ENCODE assay signal across 16 cellular contexts in the genomic region with DNA sequence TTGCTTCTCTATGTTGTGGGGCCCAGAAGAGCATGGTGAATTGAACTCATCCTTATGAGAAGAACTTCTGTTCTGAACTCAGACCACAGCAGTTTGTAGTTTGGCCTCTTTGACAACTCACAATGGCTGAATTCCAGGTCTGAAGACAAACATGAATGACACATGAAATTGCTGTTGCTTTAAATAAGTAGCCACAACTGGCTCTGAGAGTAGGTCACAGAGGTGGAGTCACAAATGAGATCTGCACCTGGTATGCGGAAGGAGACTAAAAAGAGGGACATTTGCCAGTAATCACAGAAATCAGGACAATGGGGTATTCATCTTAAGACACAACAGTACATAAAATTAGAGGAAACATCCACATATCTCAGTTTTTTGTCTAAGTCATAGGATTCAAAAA.
A peak's percentile ranks its signal among the peaks of the same experiment; 100 is the strongest.
DNase-seq lines count a peak whose midpoint lies in the region; ATAC-seq and TF ChIP-seq lines count a peak whose summit lies in the region.
"Had no signal": no experiment of that assay in that cellular context is flagged by ENCODE, and none has a peak within 500 bp of the region (broad histone marks: within the 10 kb centered on the region; RNA-seq: fewer than 3 reads in every experiment).

No MANE protein-coding gene starts in this region.

- no peak overlapping the region for H3K4me3 Mint-ChIP-seq in neural crest cell
- H3K4me3 Mint-ChIP-seq: activated CD4-positive, alpha-beta memory T cell treated with anti-CD3 and anti-CD28 coated beads, Interleukin-2, amount 10 ng/mL, durations not matched to agents 7 days and 5 days; B cell had no signal

- TF ChIP-seq CTCF in PC-3 (conservative IDR thresholded peaks at IDR 0.05; ENCODE audit: low read depth, low read length) (no peak), epithelial cell of proximal tubule (conservative IDR thresholded peaks at IDR 0.05; ENCODE audit: low read depth, low read length) (no peak), neural crest cell (conservative IDR thresholded peaks at IDR 0.05) (no peak), upper lobe of right lung (IDR thresholded peaks at IDR 0.05) (no peak)

- DNase-seq in ELR (ENCODE audit: low read depth), result peak; percentile 11
- DNase-seq in PC-3, result peak; percentile 93
- DNase-seq in epithelial cell of proximal tubule (ENCODE audit: low read depth), result peak; percentile 29
- no peak for DNase-seq in neural crest cell (ENCODE audit: low read depth, low spot score)
- DNase-seq in upper lobe of right lung, result no peak
- DNase-seq in NCI-H2107 treated with DMSO at 0.1 percent for 48 hours (lab: John Stamatoyannopoulos, UW; ENCODE audit: unreplicated experiment), result no peak
- no peak for DNase-seq in DMS79 (lab: John Stamatoyannopoulos, UW)
- DNase-seq: activated CD4-positive, alpha-beta memory T cell treated with anti-CD3 and anti-CD28 coated beads, Interleukin-2, amount 10 ng/mL, durations not matched to agents 7 days and 5 days; hippocampal formation; KBM-7; left colon; NCI-H1436 treated with DMSO at 0.1 percent for 48 hours; NCI-H446 treated with DMSO at 0.1 percent for 48 hours; psoas muscle; stimulated activated CD4-positive, alpha-beta T cell treated with anti-CD3 and anti-CD28 coated beads, Interleukin-15, amount 100 ng/mL, for 24 hours had no signal

- peak overlapping the region; percentile 14 for H3K27ac Mint-ChIP-seq in neural crest cell (ENCODE audit: unreplicated experiment)
- H3K27ac Mint-ChIP-seq: activated CD4-positive, alpha-beta memory T cell treated with anti-CD3 and anti-CD28 coated beads, Interleukin-2, amount 10 ng/mL, durations not matched to agents 7 days and 5 days; B cell had no signal

- H3K36me3 Mint-ChIP-seq in neural crest cell (ENCODE audit: low read depth), result peaks cover 17% of the 10 kb centered on the region

- peaks cover 10% of the 10 kb centered on the region for H3K4me1 Mint-ChIP-seq in neural crest cell
- H3K4me1 Mint-ChIP-seq: activated CD4-positive, alpha-beta memory T cell treated with anti-CD3 and anti-CD28 coated beads, Interleukin-2, amount 10 ng/mL, durations not matched to agents 7 days and 5 days; B cell had no signal

- H3K27me3 Mint-ChIP-seq in neural crest cell (ENCODE audit: low read depth), result no peaks in the 10 kb centered on the region
- H3K27me3 Mint-ChIP-seq: activated CD4-positive, alpha-beta memory T cell treated with anti-CD3 and anti-CD28 coated beads, Interleukin-2, amount 10 ng/mL, durations not matched to agents 7 days and 5 days; B cell had no signal

- no peaks in the 10 kb centered on the region for H3K36me3 ChIP-seq in PC-3 (ENCODE audit: low read depth, low read length)
- H3K36me3 ChIP-seq in upper lobe of right lung, result no peaks in the 10 kb centered on the region

- H3K4me2 ChIP-seq in PC-3 (ENCODE audit: low read length), result peak overlapping the region; percentile 24

- no peaks in the 10 kb centered on the region for H3K9me2 ChIP-seq in PC-3 (replicated peaks; ENCODE audit: low read length)

- H3K9me3 ChIP-seq in PC-3 (ENCODE audit: low read length) (no peaks in the 10 kb centered on the region), upper lobe of right lung (no peaks in the 10 kb centered on the region)
- H3K9me3 ChIP-seq: psoas muscle had no signal

- no peaks in the 10 kb centered on the region for H3K79me2 ChIP-seq in PC-3 (ENCODE audit: low read length)

- POLR2A ChIA-PET in PC-3 (lab: Charles Lee; ENCODE audit: unreplicated experiment), result no interaction called here

- ATAC-seq in PC-3 (peak; percentile 90), upper lobe of right lung (no peak)
- ATAC-seq: left colon, psoas muscle had no signal

- H3K4me3 ChIP-seq in PC-3 (ENCODE audit: low read length) (no peak overlapping the region), epithelial cell of proximal tubule (ENCODE audit: low read depth, low read length) (no peak overlapping the region), upper lobe of right lung (no peak overlapping the region)
- H3K4me3 ChIP-seq: psoas muscle had no signal

- intact Hi-C loops in PC-3 (cut with micrococcal nuclease) (no loop called here), upper lobe of right lung (cut with DNase I) (no loop called here)

- CTCF ChIA-PET in PC-3 (lab: Charles Lee), result no interaction called here

- H4K20me1 ChIP-seq in PC-3 (ENCODE audit: low read length), result no peaks in the 10 kb centered on the region

- peak overlapping the region; percentile 25; the same call in 1 of the 2 replicates for H2AFZ ChIP-seq in PC-3 (ENCODE audit: low read length)

- H3K27me3 ChIP-seq in PC-3 (ENCODE audit: low read length) (no peaks in the 10 kb centered on the region), upper lobe of right lung (no peaks in the 10 kb centered on the region)

- no TSS peak for BruUV-seq in PC-3 (replicated peaks; lab: Mats Ljungman, UMichigan)

- H3F3A ChIP-seq in PC-3 (ENCODE audit: low read length, unreplicated experiment), result no peaks in the 10 kb centered on the region

- H3K27ac ChIP-seq in PC-3 (ENCODE audit: low read length) (peak overlapping the region; percentile 50), upper lobe of right lung (no peak overlapping the region)
- H3K27ac ChIP-seq: psoas muscle had no signal

- H3K4me1 ChIP-seq in PC-3 (ENCODE audit: insufficient read depth, low read length) (peaks cover 17% of the 10 kb centered on the region), upper lobe of right lung (no peaks in the 10 kb centered on the region)

- no peak overlapping the region for H3K9ac ChIP-seq in PC-3 (ENCODE audit: low read length)

- H3K9me3 Mint-ChIP-seq in neural crest cell, result peaks cover 6% of the 10 kb centered on the region

Comparison
In these comparisons a context has a peak if more than half of its experiments do, and no peak if none do; other contexts are left out.
1. DNase-seq: peak in ELR (single experiment), PC-3 (single experiment) and epithelial cell of proximal tubule (single experiment); none in neural crest cell (single experiment), upper lobe of right lung (single experiment), NCI-H2107 treated with DMSO at 0.1 percent for 48 hours (single experiment) and DMS79 (single experiment).